ENCODE assay signal across 41 cellular contexts in genomic region chr1:157494093-157494492, GRCh38. TPM values are rescaled to one million over a fixed set of nuclear protein-coding genes. Genes with fewer than 3 reads are reported as not detected.
"Had no signal": no experiment of that assay in that cellular context is flagged by ENCODE, and none has a peak within 500 bp of the region (broad histone marks: within the 10 kb centered on the region; RNA-seq: fewer than 3 reads in every experiment).

No MANE protein-coding gene starts in this region.

- H3K36me3 ChIP-seq: adrenal gland, ascending aorta, brain microvascular endothelial cell, breast epithelium, cardiac muscle cell had no signal

- H3K27ac ChIP-seq: adrenal gland, ascending aorta, body of pancreas, brain microvascular endothelial cell, breast epithelium, cardiac muscle cell had no signal

- H3K4me1 ChIP-seq: adrenal gland, ascending aorta, body of pancreas, breast epithelium had no signal

- H3K4me3 Mint-ChIP-seq: activated naive CD4-positive, alpha-beta T cell treated with anti-CD3 and anti-CD28 coated beads for 36 hours; activated naive CD4-positive, alpha-beta T cell treated with anti-CD3 and anti-CD28 coated beads, Interleukin-2, amount 10 ng/mL, durations not matched to agents 7 days and 5 days; activated naive CD4-positive, alpha-beta T cell treated with anti-CD3 and anti-CD28 coated beads, Interleukin-2, amount 50 U/mL, for 24 hours; activated naive CD8-positive, alpha-beta T cell; activated naive CD8-positive, alpha-beta T cell treated with anti-CD3 and anti-CD28 coated beads for 36 hours; activated naive CD8-positive, alpha-beta T cell treated with anti-CD3 and anti-CD28 coated beads, Interleukin-2, amount 10 ng/mL, durations not matched to agents 7 days and 5 days; activated naive CD8-positive, alpha-beta T cell treated with anti-CD3 and anti-CD28 coated beads, Interleukin-2, amount 50 U/mL, for 24 hours; activated T-cell treated with anti-CD3 and anti-CD28 coated beads, Interleukin-2, amount 50 U/mL, for 24 hours; activated T-cell treated with anti-CD3 and anti-CD28 coated beads, Interleukin-2, amount 50 U/mL, for 4 hours; activated T-cell treated with anti-CD3 and anti-CD28 coated beads, Interleukin-2, amount 50 U/mL, for 72 hours; activated T-helper 1 cell treated with anti-CD3 and anti-CD28 coated beads, Interleukin-12 subunit alpha, Interleukin-12 subunit beta, Interleukin-2, Interleukin-4 antibody, amounts not matched to agents 30 ng/mL and 10 ng/mL and 1 ng/mL, durations not matched to agents 14 hours and 24 hours and 36 hours; activated T-helper 17 cell treated with anti-CD3 and anti-CD28 coated beads, Interleukin-2, amount 50 U/mL, for 72 hours; brain; central memory CD8-positive, alpha-beta T cell had no signal

- H3K4me3 ChIP-seq: adrenal gland, ascending aorta, body of pancreas, breast epithelium, cardiac muscle cell had no signal

- H3K4me1 Mint-ChIP-seq: activated naive CD4-positive, alpha-beta T cell treated with anti-CD3 and anti-CD28 coated beads, Interleukin-2, amount 10 ng/mL, durations not matched to agents 7 days and 5 days; activated naive CD8-positive, alpha-beta T cell treated with anti-CD3 and anti-CD28 coated beads, Interleukin-2, amount 50 U/mL, for 24 hours; brain; central memory CD8-positive, alpha-beta T cell had no signal

- H3K27ac Mint-ChIP-seq: activated naive CD4-positive, alpha-beta T cell treated with anti-CD3 and anti-CD28 coated beads for 36 hours; activated naive CD4-positive, alpha-beta T cell treated with anti-CD3 and anti-CD28 coated beads, Interleukin-2, amount 10 ng/mL, durations not matched to agents 7 days and 5 days; activated naive CD4-positive, alpha-beta T cell treated with anti-CD3 and anti-CD28 coated beads, Interleukin-2, amount 50 U/mL, for 24 hours; activated naive CD4-positive, alpha-beta T cell treated with anti-CD3 and anti-CD28 coated beads, Interleukin-2, amount 50 U/mL, for 72 hours; activated naive CD8-positive, alpha-beta T cell; activated naive CD8-positive, alpha-beta T cell treated with anti-CD3 and anti-CD28 coated beads for 36 hours; activated naive CD8-positive, alpha-beta T cell treated with anti-CD3 and anti-CD28 coated beads, Interleukin-2, amount 10 ng/mL, durations not matched to agents 7 days and 5 days; activated naive CD8-positive, alpha-beta T cell treated with anti-CD3 and anti-CD28 coated beads, Interleukin-2, amount 50 U/mL, for 24 hours; activated T-cell treated with anti-CD3 and anti-CD28 coated beads, Interleukin-2, amount 50 U/mL, for 24 hours; activated T-cell treated with anti-CD3 and anti-CD28 coated beads, Interleukin-2, amount 50 U/mL, for 72 hours; activated T-helper 1 cell treated with anti-CD3 and anti-CD28 coated beads, Interleukin-12 subunit alpha, Interleukin-12 subunit beta, Interleukin-2, Interleukin-4 antibody, amounts not matched to agents 30 ng/mL and 10 ng/mL and 1 ng/mL, durations not matched to agents 14 hours and 24 hours and 36 hours; activated T-helper 17 cell treated with anti-CD3 and anti-CD28 coated beads, Interleukin-2, amount 50 U/mL, for 72 hours; activated T-helper 2 cell treated with anti-CD3 and anti-CD28 coated beads, Interferon-gamma antibody, Interleukin-2, Interleukin-4, amounts not matched to agents 10 μg/mL and 5 μg/mL and 100 μg/mL, durations not matched to agents 14 hours and 24 hours and 36 hours; brain had no signal

- H3K9me3 Mint-ChIP-seq: activated naive CD4-positive, alpha-beta T cell treated with anti-CD3 and anti-CD28 coated beads for 36 hours; activated naive CD4-positive, alpha-beta T cell treated with anti-CD3 and anti-CD28 coated beads, Interleukin-2, amount 10 ng/mL, durations not matched to agents 7 days and 5 days; activated naive CD4-positive, alpha-beta T cell treated with anti-CD3 and anti-CD28 coated beads, Interleukin-2, amount 50 U/mL, for 24 hours; activated naive CD4-positive, alpha-beta T cell treated with anti-CD3 and anti-CD28 coated beads, Interleukin-2, amount 50 U/mL, for 72 hours; activated naive CD8-positive, alpha-beta T cell treated with anti-CD3 and anti-CD28 coated beads for 36 hours; activated naive CD8-positive, alpha-beta T cell treated with anti-CD3 and anti-CD28 coated beads, Interleukin-2, amount 10 ng/mL, durations not matched to agents 7 days and 5 days; activated naive CD8-positive, alpha-beta T cell treated with anti-CD3 and anti-CD28 coated beads, Interleukin-2, amount 50 U/mL, for 24 hours; activated T-cell treated with anti-CD3 and anti-CD28 coated beads, Interleukin-2, amount 50 U/mL, for 24 hours; activated T-cell treated with anti-CD3 and anti-CD28 coated beads, Interleukin-2, amount 50 U/mL, for 4 hours; activated T-cell treated with anti-CD3 and anti-CD28 coated beads, Interleukin-2, amount 50 U/mL, for 72 hours; activated T-helper 1 cell treated with anti-CD3 and anti-CD28 coated beads, Interleukin-12 subunit alpha, Interleukin-12 subunit beta, Interleukin-2, Interleukin-4 antibody, amounts not matched to agents 30 ng/mL and 10 ng/mL and 1 ng/mL, durations not matched to agents 14 hours and 24 hours and 36 hours; activated T-helper 17 cell treated with anti-CD3 and anti-CD28 coated beads, Interleukin-2, amount 50 U/mL, for 72 hours; activated T-helper 2 cell treated with anti-CD3 and anti-CD28 coated beads, Interferon-gamma antibody, Interleukin-2, Interleukin-4, amounts not matched to agents 10 μg/mL and 5 μg/mL and 100 μg/mL, durations not matched to agents 14 hours and 24 hours and 36 hours; central memory CD8-positive, alpha-beta T cell had no signal

- H3K36me3 Mint-ChIP-seq: activated naive CD4-positive, alpha-beta T cell treated with anti-CD3 and anti-CD28 coated beads, Interleukin-2, amount 10 ng/mL, durations not matched to agents 7 days and 5 days; activated naive CD4-positive, alpha-beta T cell treated with anti-CD3 and anti-CD28 coated beads, Interleukin-2, amount 50 U/mL, for 24 hours; activated naive CD4-positive, alpha-beta T cell treated with anti-CD3 and anti-CD28 coated beads, Interleukin-2, amount 50 U/mL, for 72 hours; activated naive CD8-positive, alpha-beta T cell; activated naive CD8-positive, alpha-beta T cell treated with anti-CD3 and anti-CD28 coated beads for 36 hours; activated naive CD8-positive, alpha-beta T cell treated with anti-CD3 and anti-CD28 coated beads, Interleukin-2, amount 10 ng/mL, durations not matched to agents 7 days and 5 days; brain had no signal

- H3K27me3 ChIP-seq: adrenal gland, ascending aorta, body of pancreas, breast epithelium, cardiac muscle cell had no signal

- FAIRE-seq: astrocyte, bronchial epithelial cell had no signal

- DNase-seq: activated effector memory CD4-positive, alpha-beta T cell treated with anti-CD3 and anti-CD28 coated beads, Interleukin-2, amount 50 U/mL, for 16 hours; activated effector memory CD4-positive, alpha-beta T cell treated with Interleukin-2 at 50 U/mL for 16 hours; activated gamma-delta T cell; activated gamma-delta T cell treated with Interleukin-2 at 50 U/mL for 16 hours; activated naive CD4-positive, alpha-beta T cell; activated naive CD4-positive, alpha-beta T cell treated with anti-CD3 and anti-CD28 coated beads for 36 hours; activated naive CD4-positive, alpha-beta T cell treated with anti-CD3 and anti-CD28 coated beads, Interleukin-2, amount 10 ng/mL, durations not matched to agents 7 days and 5 days; activated naive CD4-positive, alpha-beta T cell treated with anti-CD3 and anti-CD28 coated beads, Interleukin-2, amount 50 U/mL, for 16 hours; activated naive CD4-positive, alpha-beta T cell treated with Interleukin-2 at 50 U/mL for 16 hours; activated naive CD8-positive, alpha-beta T cell treated with anti-CD3 and anti-CD28 coated beads for 36 hours; activated naive CD8-positive, alpha-beta T cell treated with anti-CD3 and anti-CD28 coated beads, Interleukin-2, amount 10 ng/mL, durations not matched to agents 7 days and 5 days; activated naive CD8-positive, alpha-beta T cell treated with anti-CD3 and anti-CD28 coated beads, Interleukin-2, amount 50 U/mL, for 24 hours; activated T-cell treated with anti-CD3 and anti-CD28 coated beads, Interleukin-2, amount 50 U/mL, for 24 hours; activated T-cell treated with anti-CD3 and anti-CD28 coated beads, Interleukin-2, amount 50 U/mL, for 4 hours; activated T-cell treated with anti-CD3 and anti-CD28 coated beads, Interleukin-2, amount 50 U/mL, for 48 hours; activated T-cell treated with anti-CD3 and anti-CD28 coated beads, Interleukin-2, amount 50 U/mL, for 72 hours; adrenal gland; amniotic stem cell; amygdala; anterior cingulate cortex; aorta; body of pancreas; brain microvascular endothelial cell; caudate nucleus; central memory CD4-positive, alpha-beta T cell; cerebellar nuclear complex had no signal

- ATAC-seq: activated naive CD4-positive, alpha-beta T cell treated with anti-CD3 and anti-CD28 coated beads, Interleukin-2, amount 50 U/mL, for 72 hours; activated naive CD8-positive, alpha-beta T cell treated with anti-CD3 and anti-CD28 coated beads, Interleukin-2, amount 50 U/mL, for 24 hours; activated T-cell treated with anti-CD3 and anti-CD28 coated beads, Interleukin-2, amount 50 U/mL, for 4 hours; activated T-cell treated with anti-CD3 and anti-CD28 coated beads, Interleukin-2, amount 50 U/mL, for 72 hours; activated T-helper 17 cell treated with anti-CD3 and anti-CD28 coated beads, Interleukin-2, amount 50 U/mL, for 72 hours; body of pancreas had no signal

- H3K9me3 ChIP-seq: adrenal gland, ascending aorta, body of pancreas, breast epithelium had no signal

RNA-seq across cellular contexts. Expression of gene FCRL5, which starts 58.2 kb away (rescaled TPM):
- total RNA-seq: activated naive CD4-positive, alpha-beta T cell treated with anti-CD3 and anti-CD28 coated beads for 36 hours; activated naive CD4-positive, alpha-beta T cell treated with anti-CD3 and anti-CD28 coated beads, Interleukin-2, amount 50 U/mL, for 72 hours; activated T-cell treated with anti-CD3 and anti-CD28 coated beads, Interleukin-2, amount 50 U/mL, for 4 hours; activated T-helper 1 cell treated with anti-CD3 and anti-CD28 coated beads, Interleukin-12 subunit alpha, Interleukin-12 subunit beta, Interleukin-2, Interleukin-4 antibody, amounts not matched to agents 30 ng/mL and 10 ng/mL and 1 ng/mL, durations not matched to agents 14 hours and 24 hours and 36 hours; activated T-helper 17 cell treated with anti-CD3 and anti-CD28 coated beads, Interleukin-2, amount 50 U/mL, for 72 hours; activated T-helper 2 cell treated with anti-CD3 and anti-CD28 coated beads, Interferon-gamma antibody, Interleukin-2, Interleukin-4, amounts not matched to agents 10 μg/mL and 5 μg/mL and 100 μg/mL, durations not matched to agents 14 hours and 24 hours and 36 hours; ascending aorta; astrocyte; bronchial epithelial cell; cardiac muscle cell; cerebellum; chondrocyte had no signal
- polyA plus RNA-seq: cardiac muscle cell had no signal
